ENCODE assay signal across 20 cellular contexts in the genomic region with DNA sequence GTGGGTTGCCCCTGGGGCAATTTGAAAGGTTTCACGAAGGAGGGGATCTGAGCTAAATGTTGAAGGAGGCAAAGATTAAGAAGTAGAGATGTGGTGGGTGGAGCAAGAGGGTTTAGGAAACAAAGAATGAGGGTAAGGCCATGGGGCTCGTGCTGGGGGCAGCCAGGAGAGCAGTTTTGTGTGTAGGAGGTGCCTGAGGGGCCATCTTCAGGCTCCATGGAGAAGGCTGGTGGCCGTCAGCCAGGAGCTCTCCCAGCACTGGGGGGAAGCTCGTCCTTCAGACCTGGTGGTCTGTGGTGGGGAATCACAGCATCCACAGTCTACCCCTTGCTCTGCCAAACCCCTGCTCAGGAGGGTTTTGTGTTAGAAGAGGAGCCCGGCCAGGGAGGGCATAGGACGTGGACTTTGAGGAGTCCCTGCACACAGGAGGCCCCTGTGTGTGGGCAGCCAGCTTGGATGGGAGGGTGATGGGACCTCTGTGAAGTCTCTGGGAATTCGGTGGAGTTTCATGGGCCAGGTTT. TPM values are rescaled to one million over a fixed set of nuclear protein-coding genes. Genes with fewer than 3 reads are reported as not detected.
"Had no signal": no experiment of that assay in that cellular context is flagged by ENCODE, and none has a peak within 500 bp of the region (broad histone marks: within the 10 kb centered on the region; RNA-seq: fewer than 3 reads in every experiment).

No MANE protein-coding gene starts in this region.

- DNase-seq: activated CD4-positive, alpha-beta memory T cell treated with anti-CD3 and anti-CD28 coated beads for 36 hours; activated naive CD4-positive, alpha-beta T cell treated with anti-CD3 and anti-CD28 coated beads, Interleukin-2, amount 10 ng/mL, durations not matched to agents 7 days and 5 days; activated naive CD8-positive, alpha-beta T cell treated with anti-CD3 and anti-CD28 coated beads, Interleukin-2, amount 50 U/mL, for 24 hours; activated T-cell treated with anti-CD3 and anti-CD28 coated beads, Interleukin-2, amount 50 U/mL, for 24 hours; anterior cingulate cortex; colonic mucosa; effector CD4-positive, alpha-beta T cell; gastrocnemius medialis; left lung; stimulated activated CD4-positive, alpha-beta T cell treated with anti-CD3 and anti-CD28 coated beads, Interleukin-1b, Interleukin-23, amount 100 ng/mL, for 48 hours; stimulated activated CD8-positive, alpha-beta memory T cell treated with anti-CD3 and anti-CD28 coated beads, Interleukin-4, amount 100 ng/mL, for 48 hours; stimulated activated naive CD4-positive, alpha-beta T cell; SW 1271; T-helper 2 cell; thyroid gland; WERI-Rb-1 had no signal

- H3K27me3 ChIP-seq: colonic mucosa, gastrocnemius medialis, thyroid gland had no signal

- H3K79me2 ChIP-seq: parathyroid adenoma had no signal

- H2AFZ ChIP-seq: parathyroid adenoma had no signal

- H3K4me1 ChIP-seq: colonic mucosa, gastrocnemius medialis, left lung had no signal

- H3K27ac ChIP-seq: colonic mucosa, gastrocnemius medialis, left lung, parathyroid adenoma, thyroid gland, WERI-Rb-1 had no signal

- H3K9ac ChIP-seq: parathyroid adenoma had no signal

- ATAC-seq: activated naive CD8-positive, alpha-beta T cell treated with anti-CD3 and anti-CD28 coated beads, Interleukin-2, amount 50 U/mL, for 24 hours; esophagus mucosa; gastrocnemius medialis; left lung had no signal

- H3K9me3 ChIP-seq: colonic mucosa, gastrocnemius medialis, left lung, thyroid gland had no signal

- H3K36me3 ChIP-seq: colonic mucosa, gastrocnemius medialis, left lung, thyroid gland, WERI-Rb-1 had no signal

- H3K4me3 ChIP-seq: colonic mucosa, gastrocnemius medialis, left lung, thyroid gland had no signal

- FAIRE-seq: urothelium cell line had no signal

RNA-seq across cellular contexts. Expression of a gene that starts 11.8 kb away (rescaled TPM):
- total RNA-seq: activated CD4-positive, alpha-beta memory T cell treated with anti-CD3 and anti-CD28 coated beads for 36 hours; activated T-helper 2 cell treated with anti-CD3 and anti-CD28 coated beads, Interferon-gamma antibody, Interleukin-2, Interleukin-4, amounts not matched to agents 10 μg/mL and 5 μg/mL and 100 μg/mL, durations not matched to agents 14 hours and 24 hours and 36 hours had no signal
